In the genomic region with DNA sequence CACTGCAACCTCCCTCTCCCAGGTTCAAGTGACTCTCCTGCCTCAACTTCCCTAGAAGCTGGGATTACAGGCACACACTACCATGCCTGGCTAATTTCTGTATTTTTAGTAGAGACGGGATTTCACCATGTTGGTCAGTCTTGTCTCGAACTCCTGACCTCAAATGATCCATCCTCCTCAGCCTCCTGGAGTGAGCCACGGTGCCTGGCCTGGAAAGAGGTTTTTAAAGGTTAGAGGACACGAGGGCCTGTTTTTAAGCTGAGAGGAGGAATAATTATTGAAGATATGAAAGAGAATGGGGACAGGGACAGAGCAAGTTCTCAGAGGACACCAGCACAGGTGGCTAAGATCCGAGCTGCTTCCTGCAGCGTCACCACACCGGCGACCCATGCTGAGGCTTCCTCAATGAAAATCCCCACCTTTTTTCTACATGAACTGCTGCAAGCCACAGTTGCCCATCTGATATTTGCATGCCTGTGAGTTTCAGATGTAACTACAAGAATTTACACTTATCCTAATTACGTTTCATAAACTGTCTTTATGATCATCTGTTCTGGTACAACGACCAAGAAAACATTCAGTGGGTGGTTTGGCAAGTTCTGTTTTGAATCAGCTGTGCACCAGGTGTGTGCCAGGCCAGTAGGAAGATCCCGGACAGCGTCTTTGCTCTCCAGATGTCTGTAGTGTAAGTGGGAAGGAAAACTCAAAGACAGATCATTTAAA, we compare ENCODE assay signal across 9 cellular contexts.
DNase-seq lines count a peak whose midpoint lies in the region; ATAC-seq and TF ChIP-seq lines count a peak whose summit lies in the region.
"Had no signal": no experiment of that assay in that cellular context is flagged by ENCODE, and none has a peak within 500 bp of the region (broad histone marks: within the 10 kb centered on the region; RNA-seq: fewer than 3 reads in every experiment).

No MANE protein-coding gene starts in this region.

- H3K36me3 ChIP-seq in prostate gland = no peaks in the 10 kb centered on the region
- H3K36me3 ChIP-seq in mammary epithelial cell (ENCODE audit: insufficient read depth, low read length) = no peaks in the 10 kb centered on the region
- H3K36me3 ChIP-seq: thoracic aorta had no signal

- no peak overlapping the region for H3K4me2 ChIP-seq in mammary epithelial cell (ENCODE audit: insufficient read depth, low read depth, low read length)

- ATAC-seq in GM18499 (IDR thresholded peaks at IDR 0.05; ENCODE audit: insufficient read depth, unreplicated experiment) (peak; percentile 65), GM21367 (IDR thresholded peaks at IDR 0.05; ENCODE audit: unreplicated experiment) (peak; percentile 79), HG03108 (IDR thresholded peaks at IDR 0.05; ENCODE audit: unreplicated experiment) (peak; percentile 90)

- CTCF ChIA-PET in mammary epithelial cell (lab: Charles Lee; ENCODE audit: low non-redundant PET) = no interaction called here

- H3K4me1 ChIP-seq in prostate gland (replicated peaks) (no peaks in the 10 kb centered on the region), mammary epithelial cell (ENCODE audit: insufficient read depth, low read length) (no peaks in the 10 kb centered on the region)

- intact Hi-C loops in prostate gland (cut with DNase I) = no loop called here
- intact Hi-C loops in mammary epithelial cell (cut with micrococcal nuclease) = no loop called here

- in situ Hi-C loops in mammary epithelial cell (cut with MboI; ENCODE audit: low sequenced_read_pairs in 2 of 2) = no loop called here

- no peaks in the 10 kb centered on the region for H3K79me2 ChIP-seq in mammary epithelial cell (ENCODE audit: insufficient read depth, low read length)

- dilution Hi-C loops in mammary epithelial cell (cut with HindIII; ENCODE audit: low sequenced_read_pairs) = no loop called here

- peak overlapping the region; percentile 70 for H3K27ac ChIP-seq in cingulate gyrus (ENCODE audit: low read depth, low read length)
- H3K27ac ChIP-seq in prostate gland = no peak overlapping the region
- H3K27ac ChIP-seq in mammary epithelial cell (ENCODE audit: insufficient read depth, low read depth, low read length) = no peak overlapping the region
- H3K27ac ChIP-seq: thoracic aorta had no signal

- no peaks in the 10 kb centered on the region for H4K20me1 ChIP-seq in mammary epithelial cell (ENCODE audit: insufficient read depth, low read length)

- BruUV-seq in mammary epithelial cell (replicated peaks; lab: Mats Ljungman, UMichigan) = no TSS peak

- TF ChIP-seq CTCF in prostate gland (IDR thresholded peaks at IDR 0.05) (no peak), mammary epithelial cell (conservative IDR thresholded peaks at IDR 0.05 in 1 of 2, IDR thresholded peaks at IDR 0.05 in 1 of 2; ENCODE audit: extremely low read depth in 1 of 2, insufficient read depth in 1 of 2, low read depth in 1 of 2, low read length in 2 of 2) (no peak)

- no peaks in the 10 kb centered on the region for H3K9me3 ChIP-seq in prostate gland
- no peaks in the 10 kb centered on the region for H3K9me3 ChIP-seq in mammary epithelial cell (replicated peaks; ENCODE audit: insufficient read depth, low read length)
- H3K9me3 ChIP-seq: thoracic aorta had no signal

- DNase-seq in OCI-M1 (lab: John Stamatoyannopoulos, UW) (no peak), prostate gland (ENCODE audit: low spot score) (no peak), mammary epithelial cell (no peak), UCSD-AML1 (lab: John Stamatoyannopoulos, UW; ENCODE audit: unreplicated experiment) (no peak)

- WGBS in prostate gland = 64% methylated on average over 12 of the region's 12 CpGs
- 58% methylated on average over 11 of the region's 12 CpGs for WGBS in mammary epithelial cell (ENCODE audit: low coverage, missing lambda C conversion rate)

- H3K4me3 ChIP-seq in prostate gland (no peak overlapping the region), mammary epithelial cell (replicated peaks in 1 of 3; ENCODE audit: insufficient read depth in 1 of 3, low read depth in 2 of 3, low read length in 3 of 3) (no peak overlapping the region)
- H3K4me3 ChIP-seq: thoracic aorta had no signal

- H2AFZ ChIP-seq in mammary epithelial cell (ENCODE audit: low read depth, low read length) = no peak overlapping the region

- no peak overlapping the region for H3K9ac ChIP-seq in mammary epithelial cell (ENCODE audit: insufficient read depth, low read length)

- H3K27me3 ChIP-seq in prostate gland (replicated peaks; ENCODE audit: insufficient read depth) = no peaks in the 10 kb centered on the region
- no peaks in the 10 kb centered on the region for H3K27me3 ChIP-seq in mammary epithelial cell (ENCODE audit: insufficient read depth, low read length)

- TF ChIP-seq POLR2A in prostate gland (IDR thresholded peaks at IDR 0.05) = no peak
